17 cellular contexts compared by ENCODE assay signal in the genomic region with DNA sequence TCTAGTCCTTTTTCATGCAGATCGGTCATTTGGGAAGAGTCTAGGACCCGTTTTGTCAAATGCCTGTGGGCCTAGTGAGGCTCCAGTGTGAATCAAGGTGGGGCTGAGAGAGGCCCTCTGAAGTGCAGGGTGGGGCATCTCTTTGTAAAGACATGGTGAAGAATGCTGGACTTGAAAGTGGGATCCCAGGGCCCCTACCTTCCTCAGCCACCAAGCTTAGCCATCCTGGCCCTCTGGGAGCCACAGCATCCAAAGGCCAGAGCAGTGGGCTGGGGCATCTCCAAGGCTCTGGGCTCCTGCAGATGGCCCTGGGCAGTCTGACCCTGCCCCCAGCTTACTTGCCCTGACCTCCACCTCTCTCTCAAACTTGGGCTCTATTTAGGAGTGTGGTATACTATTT.
DNase-seq lines count a peak whose midpoint lies in the region; ATAC-seq and TF ChIP-seq lines count a peak whose summit lies in the region.
"Had no signal": no experiment of that assay in that cellular context is flagged by ENCODE, and none has a peak within 500 bp of the region (broad histone marks: within the 10 kb centered on the region; RNA-seq: fewer than 3 reads in every experiment).

No MANE protein-coding gene starts in this region.

- H3K27me3 ChIP-seq in right atrium auricular region = no peaks in the 10 kb centered on the region
- H3K27me3 ChIP-seq in right cardiac atrium (ENCODE audit: control insufficient read depth, insufficient read depth) = no peaks in the 10 kb centered on the region
- H3K27me3 ChIP-seq in dorsolateral prefrontal cortex = no peaks in the 10 kb centered on the region
- H3K27me3 ChIP-seq: BE2C; BLaER1 treated with 17β-estradiol and CSF1 and Interleukin-3, amounts not matched to agents 10 nM and 100 nM had no signal

- H3K4me3 ChIP-seq in right atrium auricular region (no peak overlapping the region), right cardiac atrium (ENCODE audit: low read length) (no peak overlapping the region), dorsolateral prefrontal cortex (no peak overlapping the region)
- H3K4me3 ChIP-seq: BLaER1 treated with 17β-estradiol and CSF1 and Interleukin-3, amounts not matched to agents 10 nM and 100 nM; GM23338 had no signal

- H3K27ac ChIP-seq in right atrium auricular region = no peak overlapping the region
- no peak overlapping the region for H3K27ac ChIP-seq in right cardiac atrium (ENCODE audit: low read length)
- no peak overlapping the region for H3K27ac ChIP-seq in dorsolateral prefrontal cortex
- H3K27ac ChIP-seq: BLaER1 treated with 17β-estradiol and CSF1 and Interleukin-3, amounts not matched to agents 10 nM and 100 nM had no signal

- H3K4me1 ChIP-seq in right atrium auricular region (no peaks in the 10 kb centered on the region), right cardiac atrium (ENCODE audit: control insufficient read depth, insufficient read depth, low read length) (no peaks in the 10 kb centered on the region)
- H3K4me1 ChIP-seq: BE2C had no signal

- no peak for ATAC-seq in right cardiac atrium
- no peak for ATAC-seq in sciatic nerve
- ATAC-seq: GM23338, HCT116 had no signal

- no peaks in the 10 kb centered on the region for H3K36me3 ChIP-seq in right atrium auricular region
- H3K36me3 ChIP-seq: BE2C; BLaER1 treated with 17β-estradiol and CSF1 and Interleukin-3, amounts not matched to agents 10 nM and 100 nM had no signal

- DNase-seq in right atrium auricular region (ENCODE audit: low spot score) (peak; percentile 28), right cardiac atrium (no peak), D341Med (ENCODE audit: low spot score) (peak; percentile 5), sciatic nerve (ENCODE audit: low spot score) (peak; percentile 32), pons (ENCODE audit: low spot score) (no peak), dorsolateral prefrontal cortex (no peak)
- DNase-seq: AML-193; BE2C; CD4-positive, alpha-beta T cell; CD8-positive, alpha-beta memory T cell; DMS53; DMS79 treated with DMSO at 0.1 percent for 48 hours; GF-D8; H9 had no signal

- intact Hi-C loops in right cardiac atrium (cut with DNase I) = loop anchor here in 1 of 4 donors (10.0 kb wide), 1 partner anchor 212 kb away; no protein-coding TSS in a partner anchor
- intact Hi-C loops in sciatic nerve (cut with DNase I) = no loop called here
- intact Hi-C loops in dorsolateral prefrontal cortex (cut with DNase I) = no loop called here

- H3K9me3 ChIP-seq in right atrium auricular region (no peaks in the 10 kb centered on the region), right cardiac atrium (ENCODE audit: control insufficient read depth, low read length) (no peaks in the 10 kb centered on the region)
- H3K9me3 ChIP-seq: BE2C; BLaER1 treated with 17β-estradiol and CSF1 and Interleukin-3, amounts not matched to agents 10 nM and 100 nM had no signal

- WGBS in right cardiac atrium = 91% methylated on average over 2 of the region's 2 CpGs

- TF ChIP-seq CTCF in right atrium auricular region (IDR thresholded peaks at IDR 0.05) (no peak), dorsolateral prefrontal cortex (IDR thresholded peaks at IDR 0.05 in 54 of 56, conservative IDR thresholded peaks at IDR 0.05 in 2 of 56; ENCODE audit: low read depth in 1 of 56, partially characterized antibody in 56 of 56) (no peak)

Comparison
In these comparisons a context has a peak if more than half of its experiments do, and no peak if none do; other contexts are left out.
1. DNase-seq: peak in right atrium auricular region (single experiment), D341Med (single experiment) and sciatic nerve (single experiment); none in right cardiac atrium (0 of 3), pons (single experiment) and dorsolateral prefrontal cortex (0 of 10).